In genomic region chr11:132463941-132464340, GRCh38 we compare ENCODE assay signal across 17 cellular contexts.
"Had no signal": no experiment of that assay in that cellular context is flagged by ENCODE, and none has a peak within 500 bp of the region (broad histone marks: within the 10 kb centered on the region; RNA-seq: fewer than 3 reads in every experiment).

No MANE protein-coding gene starts in this region.

- H3K27me3 ChIP-seq: brain microvascular endothelial cell, tibial artery had no signal

- H3K9me3 ChIP-seq: tibial artery had no signal

- H3K4me1 ChIP-seq: parathyroid adenoma, tibial artery had no signal

- H3K9ac ChIP-seq: parathyroid adenoma had no signal

- H3K36me3 ChIP-seq: brain microvascular endothelial cell, tibial artery had no signal

- H3K79me2 ChIP-seq: parathyroid adenoma had no signal

- H3K27ac ChIP-seq: brain microvascular endothelial cell, coronary artery, parathyroid adenoma, tibial artery had no signal

- DNase-seq: activated CD4-positive, alpha-beta T cell treated with anti-CD3 and anti-CD28 coated beads, Interleukin-2, amount 10 ng/mL, durations not matched to agents 24 days and 14 days; activated CD4-positive, CD25-positive, alpha-beta regulatory T cell; activated CD8-positive, alpha-beta T cell treated with anti-CD3 and anti-CD28 coated beads for 36 hours; activated naive CD4-positive, alpha-beta T cell treated with anti-CD3 and anti-CD28 coated beads for 36 hours; activated T-cell treated with anti-CD3 and anti-CD28 coated beads, Interleukin-2, amount 50 U/mL, for 24 hours; brain microvascular endothelial cell; central memory CD4-positive, alpha-beta T cell; mesenchymal stem cell; naive thymus-derived CD8-positive, alpha-beta T cell; stimulated activated CD4-positive, alpha-beta T cell treated with anti-CD3 and anti-CD28 coated beads, Interleukin-2, amount 100 ng/mL, for 24 hours; stimulated activated naive CD8-positive, alpha-beta T cell treated with anti-CD3 and anti-CD28 coated beads, Interleukin-15, Interleukin-2, amounts not matched to agents 100 U/mL and 50 U/mL, for 24 hours; substantia nigra; T-helper 1 cell; T-helper 9 cell; tibial artery had no signal

- ATAC-seq: activated CD8-positive, alpha-beta T cell treated with anti-CD3 and anti-CD28 coated beads for 36 hours; naive thymus-derived CD8-positive, alpha-beta T cell; stimulated activated naive CD8-positive, alpha-beta T cell treated with anti-CD3 and anti-CD28 coated beads, Interleukin-15, Interleukin-2, amounts not matched to agents 100 U/mL and 50 U/mL, for 24 hours had no signal

- H3K4me3 ChIP-seq: coronary artery, tibial artery had no signal

- H2AFZ ChIP-seq: parathyroid adenoma had no signal
